In genomic region chr16:30698816-30699614, GRCh38 we compare ENCODE assay signal across 2 cellular contexts.
TF ChIP-seq lines count a peak whose summit lies in the region.

SRCAP (plus strand) TSS chr16:30699171; CDS start chr16:30700825, 1,654 bp downstream.

TF ChIP-seq in A549, 52 proteins besides CTCF, POLR2A, EP300 and RAD21 (continued from another document):
- TF ChIP-seq ATOH8 (CRISPR knock-in tag; IDR thresholded peaks at IDR 0.05; ENCODE audit: low read depth) (no peak), MAX (IDR thresholded peaks at IDR 0.05) (peak; percentile 69; the same call in 1 of the 2 replicates), HOXB5 (CRISPR knock-in tag; IDR thresholded peaks at IDR 0.05) (0 out of 2 replicates have a peak, but pooled peaks have one; percentile 61), REST (IDR thresholded peaks at IDR 0.05) (no peak), RARB (CRISPR knock-in tag; IDR thresholded peaks at IDR 0.05) (peak; percentile 55; the same call in 1 of the 2 replicates), NFE2L2 (conservative IDR thresholded peaks at IDR 0.05; ENCODE audit: low read length) (no peak), EHF (CRISPR knock-in tag; IDR thresholded peaks at IDR 0.05) (no peak), JUN (IDR thresholded peaks at IDR 0.05) (peak in 1 of 2 experiments; percentile 56; a peak in 3 of 5 replicates), ESRRA (IDR thresholded peaks at IDR 0.05; ENCODE audit: borderline replicate concordance, low read length) (no peak)
TF ChIP-seq in A549: peak in this region for 8.

TF ChIP-seq in WTC11, 78 proteins besides CTCF, POLR2A, EP300 and RAD21 (continued from another document):
- no peak for TF ChIP-seq ZNF425 (CRISPR knock-in tag; conservative IDR thresholded peaks at IDR 0.05)
- TF ChIP-seq ZNF232 (CRISPR knock-in tag; IDR thresholded peaks at IDR 0.05): no peak
- no peak for TF ChIP-seq NFYB (CRISPR knock-in tag; conservative IDR thresholded peaks at IDR 0.05; ENCODE audit: low read depth)
- no peak for TF ChIP-seq ZMAT4 (CRISPR knock-in tag; IDR thresholded peaks at IDR 0.05)
- no peak for TF ChIP-seq NR1H2 (CRISPR knock-in tag; IDR thresholded peaks at IDR 0.05)
- peak; percentile 73 for TF ChIP-seq RELA (CRISPR knock-in tag; IDR thresholded peaks at IDR 0.05; ENCODE audit: borderline replicate concordance)
- TF ChIP-seq IRF1 (CRISPR knock-in tag; IDR thresholded peaks at IDR 0.05): 0 out of 2 replicates have a peak, but pooled peaks have one; percentile 20
- TF ChIP-seq FOXP4 (CRISPR knock-in tag; IDR thresholded peaks at IDR 0.05): no peak
- TF ChIP-seq ZNF138 (CRISPR knock-in tag; conservative IDR thresholded peaks at IDR 0.05): no peak
- TF ChIP-seq NFATC4 (CRISPR knock-in tag; IDR thresholded peaks at IDR 0.05): no peak
- no peak; the same call in 1 of the 2 replicates for TF ChIP-seq USF1 (CRISPR knock-in tag; IDR thresholded peaks at IDR 0.05)
- TF ChIP-seq ETV6 (CRISPR knock-in tag; IDR thresholded peaks at IDR 0.05): 0 out of 2 replicates have a peak, but pooled peaks have one; percentile 22
- no peak for TF ChIP-seq ZBTB43 (CRISPR knock-in tag; IDR thresholded peaks at IDR 0.05)
- TF ChIP-seq ERG (CRISPR knock-in tag; IDR thresholded peaks at IDR 0.05): no peak
- no peak for TF ChIP-seq RORB (CRISPR knock-in tag; IDR thresholded peaks at IDR 0.05)
- no peak for TF ChIP-seq E2F4 (CRISPR knock-in tag; IDR thresholded peaks at IDR 0.05; ENCODE audit: borderline replicate concordance, low read depth)
- TF ChIP-seq FOXK1 (CRISPR knock-in tag; IDR thresholded peaks at IDR 0.05): peak; percentile 66; the same call in 1 of the 2 replicates
- TF ChIP-seq NR2C2 (CRISPR knock-in tag; IDR thresholded peaks at IDR 0.05): peak; percentile 54
- no peak for TF ChIP-seq ZNF512 (CRISPR knock-in tag; IDR thresholded peaks at IDR 0.05; ENCODE audit: borderline replicate concordance)
- 0 out of 2 replicates have a peak, but pooled peaks have one; percentile 14 for TF ChIP-seq USF2 (CRISPR knock-in tag; IDR thresholded peaks at IDR 0.05)
- TF ChIP-seq ELF4 (CRISPR knock-in tag; IDR thresholded peaks at IDR 0.05; ENCODE audit: low read depth): no peak
- TF ChIP-seq ZNF317 (CRISPR knock-in tag; IDR thresholded peaks at IDR 0.05; ENCODE audit: borderline replicate concordance, low read depth): no peak
- TF ChIP-seq SP1 (CRISPR knock-in tag; conservative IDR thresholded peaks at IDR 0.05): peak; percentile 48; the same call in 1 of the 2 replicates
- no peak for TF ChIP-seq E2F1 (CRISPR knock-in tag; IDR thresholded peaks at IDR 0.05)
- TF ChIP-seq SOX15 (CRISPR knock-in tag; IDR thresholded peaks at IDR 0.05): no peak
- 0 out of 2 replicates have a peak, but pooled peaks have one; percentile 7 for TF ChIP-seq E2F5 (CRISPR knock-in tag; IDR thresholded peaks at IDR 0.05)
- peak; percentile 47; the same call in 1 of the 2 replicates for TF ChIP-seq FOXP1 (CRISPR knock-in tag; IDR thresholded peaks at IDR 0.05; ENCODE audit: borderline replicate concordance)
- no peak for TF ChIP-seq ATF2 (CRISPR knock-in tag; IDR thresholded peaks at IDR 0.05; ENCODE audit: borderline replicate concordance, low read depth)
- TF ChIP-seq CBFB (CRISPR knock-in tag; IDR thresholded peaks at IDR 0.05; ENCODE audit: low read depth): 0 out of 2 replicates have a peak, but pooled peaks have one; percentile 72
- no peak; the same call in none of the 2 replicates for TF ChIP-seq MAX (CRISPR knock-in tag; IDR thresholded peaks at IDR 0.05)
- no peak for TF ChIP-seq ZNF263 (CRISPR knock-in tag; IDR thresholded peaks at IDR 0.05; ENCODE audit: low read depth)
- no peak for TF ChIP-seq CDX4 (CRISPR knock-in tag; IDR thresholded peaks at IDR 0.05; ENCODE audit: borderline replicate concordance)
